Comparison of ENCODE assay signal across 9 cellular contexts in the genomic region with DNA sequence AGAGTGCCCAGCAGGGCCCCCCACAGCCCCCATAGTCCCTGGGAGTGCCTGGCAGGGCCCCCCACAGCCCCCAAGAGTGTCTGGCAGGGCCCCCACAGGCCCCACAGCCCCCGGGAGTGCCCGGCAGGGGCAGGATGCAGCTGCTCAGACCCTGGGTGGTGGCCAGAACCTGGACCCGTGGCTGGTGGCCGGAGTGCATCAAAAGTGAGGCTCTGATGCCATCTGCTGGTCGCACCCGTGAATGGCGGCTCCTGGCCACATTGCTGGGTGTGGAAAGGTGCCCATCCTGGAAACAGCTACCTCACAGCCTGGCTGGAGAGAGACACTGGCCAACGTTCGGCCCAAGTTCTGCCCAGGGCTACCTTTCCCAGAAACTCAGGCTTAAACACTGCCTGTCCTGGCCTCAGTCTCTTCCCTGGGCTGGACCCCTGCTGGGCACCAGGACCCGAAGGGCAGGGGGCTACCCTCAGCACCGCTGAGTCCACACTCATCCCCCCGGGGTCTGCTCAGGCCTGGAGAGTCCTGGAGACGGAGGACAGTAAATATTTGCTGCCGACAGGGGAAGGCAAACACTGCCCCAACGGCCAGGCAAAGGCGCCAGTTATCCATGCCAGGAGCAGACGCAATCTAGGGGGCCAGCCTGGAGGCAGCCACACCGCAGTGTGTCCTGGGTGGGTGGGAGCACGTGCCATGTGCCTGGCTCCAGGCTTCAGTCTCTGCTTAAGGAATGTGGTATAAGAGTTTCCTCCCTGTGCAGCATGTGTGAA. TPM values are rescaled to one million over a fixed set of nuclear protein-coding genes. Genes with fewer than 3 reads are reported as not detected.
DNase-seq lines count a peak whose midpoint lies in the region; ATAC-seq and TF ChIP-seq lines count a peak whose summit lies in the region.
"Had no signal": no experiment of that assay in that cellular context is flagged by ENCODE, and none has a peak within 500 bp of the region (broad histone marks: within the 10 kb centered on the region; RNA-seq: fewer than 3 reads in every experiment).

No MANE protein-coding gene starts in this region.

- intact Hi-C loops in tibial artery (cut with DNase I; ENCODE audit: low total_unique reads) = loop anchor here (10.0 kb wide), 2 partner anchors 272 to 502 kb away; no protein-coding TSS in a partner anchor

- no peak overlapping the region for H3K27ac ChIP-seq in tibial artery

- no peaks in the 10 kb centered on the region for H3K9me3 Mint-ChIP-seq in naive B cell
- H3K9me3 Mint-ChIP-seq in stimulated activated memory B cell treated with anti-CD40 and anti-IgM and Interleukin-4, amounts not matched to agents 10 μg/mL and 1 μg/mL and 100 μg/mL, for 72 hours = no peaks in the 10 kb centered on the region

- H3K4me1 ChIP-seq in tibial artery = peaks cover 0 to 4% (median 2%) of the 10 kb centered on the region in 4 donors

- DNase-seq in NK-92 treated with Interleukin-12 subunit alpha and Interleukin-12 subunit beta, amount 100 ng/mL, for 24 hours (lab: John Stamatoyannopoulos, UW) = peak; percentile 9
- DNase-seq in NK-92 (lab: John Stamatoyannopoulos, UW; ENCODE audit: unreplicated experiment) (no peak), NCI-H2227 treated with DMSO at 0.1 percent for 48 hours (lab: John Stamatoyannopoulos, UW) (peak; percentile 35), activated T-cell treated with anti-CD3 and anti-CD28 coated beads for 1 hour (ENCODE audit: low read depth) (peak; percentile 34), epithelial cell of proximal tubule (ENCODE audit: low read depth) (no peak), naive B cell (peak; percentile 29), tibial artery (peak; percentile 67 to 77)

- ATAC-seq in naive B cell (ENCODE audit: low read depth in 2 of 2) = no peak
- ATAC-seq in stimulated activated memory B cell treated with anti-CD40 and anti-IgM and Interleukin-4, amounts not matched to agents 10 μg/mL and 1 μg/mL and 100 μg/mL, for 72 hours = no peak

- H3K4me3 ChIP-seq in epithelial cell of proximal tubule (ENCODE audit: low read depth, low read length) (no peak overlapping the region), tibial artery (no peak overlapping the region)

- peaks cover 0 to 72% of the 10 kb centered on the region in 2 donors for H3K27me3 ChIP-seq in tibial artery

- no peak overlapping the region for H3K4me3 Mint-ChIP-seq in naive B cell
- no peak overlapping the region for H3K4me3 Mint-ChIP-seq in stimulated activated memory B cell treated with anti-CD40 and anti-IgM and Interleukin-4, amounts not matched to agents 10 μg/mL and 1 μg/mL and 100 μg/mL, for 72 hours

- no peak overlapping the region for H3K27ac Mint-ChIP-seq in naive B cell
- H3K27ac Mint-ChIP-seq in stimulated activated memory B cell treated with anti-CD40 and anti-IgM and Interleukin-4, amounts not matched to agents 10 μg/mL and 1 μg/mL and 100 μg/mL, for 72 hours = no peak overlapping the region

- peak; percentile 75 for TF ChIP-seq CTCF in epithelial cell of proximal tubule (conservative IDR thresholded peaks at IDR 0.05; ENCODE audit: low read depth, low read length)
- peak; percentile 61 to 62 for TF ChIP-seq CTCF in tibial artery (IDR thresholded peaks at IDR 0.05)

- peaks cover 0 to 23% (median 0%) of the 10 kb centered on the region in 3 donors for H3K27me3 Mint-ChIP-seq in naive B cell
- peaks cover 28% of the 10 kb centered on the region for H3K27me3 Mint-ChIP-seq in stimulated activated memory B cell treated with anti-CD40 and anti-IgM and Interleukin-4, amounts not matched to agents 10 μg/mL and 1 μg/mL and 100 μg/mL, for 72 hours

- H3K36me3 ChIP-seq in tibial artery = no peaks in the 10 kb centered on the region

- no peaks in the 10 kb centered on the region for H3K9me3 ChIP-seq in tibial artery

- no peaks in the 10 kb centered on the region for H3K36me3 Mint-ChIP-seq in naive B cell
- no peaks in the 10 kb centered on the region for H3K36me3 Mint-ChIP-seq in stimulated activated memory B cell treated with anti-CD40 and anti-IgM and Interleukin-4, amounts not matched to agents 10 μg/mL and 1 μg/mL and 100 μg/mL, for 72 hours

- peaks cover 5 to 6% (median 6%) of the 10 kb centered on the region in 3 donors for H3K4me1 Mint-ChIP-seq in naive B cell
- peaks cover 7% of the 10 kb centered on the region for H3K4me1 Mint-ChIP-seq in stimulated activated memory B cell treated with anti-CD40 and anti-IgM and Interleukin-4, amounts not matched to agents 10 μg/mL and 1 μg/mL and 100 μg/mL, for 72 hours

RNA-seq across cellular contexts. Expression of a gene that starts 4.4 kb away (rescaled TPM):
- total RNA-seq in epithelial cell of proximal tubule = not detected in 2 replicates
- polyA plus RNA-seq in naive B cell (ENCODE audit: low read depth in 6 of 6) = not detected
- total RNA-seq: glomerular endothelial cell had no signal

RNA-seq across cellular contexts. Expression of a gene that starts 15.0 kb away (rescaled TPM):
- 0.22 and 0.23 TPM in 2 replicates for total RNA-seq in epithelial cell of proximal tubule
- polyA plus RNA-seq in naive B cell (ENCODE audit: low read depth in 6 of 6) = not detected

RNA-seq across cellular contexts. Expression of a gene that starts 17.4 kb away (rescaled TPM):
- total RNA-seq in epithelial cell of proximal tubule = 6.9 and 11.7 TPM in 2 replicates
- not detected for polyA plus RNA-seq in naive B cell (ENCODE audit: low read depth in 6 of 6)

Comparison
In these comparisons a context has a peak if more than half of its experiments do, and no peak if none do; other contexts are left out.
1. DNase-seq: peak in NK-92 treated with Interleukin-12 subunit alpha and Interleukin-12 subunit beta, amount 100 ng/mL, for 24 hours (single experiment), NCI-H2227 treated with DMSO at 0.1 percent for 48 hours (single experiment), activated T-cell treated with anti-CD3 and anti-CD28 coated beads for 1 hour (single experiment), naive B cell (single experiment) and tibial artery (2 of 2); none in NK-92 (single experiment) and epithelial cell of proximal tubule (single experiment).